In the genomic region with DNA sequence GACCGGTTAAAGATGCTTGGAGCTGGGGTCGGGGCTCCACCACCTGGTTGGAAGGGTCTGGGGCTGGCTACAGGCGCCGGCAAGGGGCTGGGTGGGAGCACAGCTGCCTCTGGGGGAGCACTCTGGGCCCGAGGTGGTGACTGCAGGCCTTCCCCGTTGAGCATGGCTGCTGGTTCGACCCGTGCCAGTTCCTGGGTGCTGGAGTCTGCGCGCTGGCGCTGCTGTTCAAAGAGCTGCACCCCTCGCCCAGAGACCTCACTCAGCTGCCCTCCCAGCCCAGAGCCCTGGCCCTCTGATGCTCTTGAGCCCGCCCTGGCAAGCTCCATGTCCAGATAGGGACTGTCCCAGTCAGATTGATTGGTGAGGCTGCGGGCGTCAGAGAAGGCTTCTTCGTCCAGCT, we compare ENCODE assay signal across 8 cellular contexts. TPM values are rescaled to one million over a fixed set of nuclear protein-coding genes. Genes with fewer than 3 reads are reported as not detected.
A peak's percentile ranks its signal among the peaks of the same experiment; 100 is the strongest.
DNase-seq lines count a peak whose midpoint lies in the region; ATAC-seq and TF ChIP-seq lines count a peak whose summit lies in the region.

No MANE protein-coding gene starts in this region.

- H3K9ac ChIP-seq in Loucy (ENCODE audit: low read depth, low read length, poor library complexity, severe bottlenecking) (peak overlapping the region; percentile 74), duodenal mucosa (ENCODE audit: low read depth in 1 of 2, low read length in 2 of 2) (peak overlapping the region in 1 of 2 donors; percentile 58)

- no peak for DNase-seq in lower lobe of right lung
- DNase-seq in substantia nigra (lab: John Stamatoyannopoulos, UW), result peak in 19 of 49 donors; percentile 5 to 64 (median 21)
- DNase-seq in AG08395 (ENCODE audit: low spot score), result no peak
- DNase-seq in SKM-1 (lab: John Stamatoyannopoulos, UW; ENCODE audit: unreplicated experiment), result no peak
- no peak for DNase-seq in activated naive CD4-positive, alpha-beta T cell treated with anti-CD3 and anti-CD28 coated beads, Interleukin-2, amount 10 ng/mL, durations not matched to agents 7 days and 5 days

- no peak overlapping the region for H3K27ac Mint-ChIP-seq in activated naive CD4-positive, alpha-beta T cell treated with anti-CD3 and anti-CD28 coated beads, Interleukin-2, amount 10 ng/mL, durations not matched to agents 7 days and 5 days

- intact Hi-C loops in lower lobe of right lung (cut with DNase I), result no loop called here

- no peaks in the 10 kb centered on the region for H3K9me3 Mint-ChIP-seq in activated naive CD4-positive, alpha-beta T cell treated with anti-CD3 and anti-CD28 coated beads, Interleukin-2, amount 10 ng/mL, durations not matched to agents 7 days and 5 days

- ATAC-seq in lower lobe of right lung, result peak in 1 of 2 donors; percentile 9
- no peak for ATAC-seq in HG03097 (IDR thresholded peaks at IDR 0.05; ENCODE audit: low FRiP score, unreplicated experiment)

- H3F3A ChIP-seq in Loucy (ENCODE audit: low read depth), result no peaks in the 10 kb centered on the region

- no peak overlapping the region for H3K4me3 Mint-ChIP-seq in activated naive CD4-positive, alpha-beta T cell treated with anti-CD3 and anti-CD28 coated beads, Interleukin-2, amount 10 ng/mL, durations not matched to agents 7 days and 5 days

- H3K79me2 ChIP-seq in Loucy (ENCODE audit: insufficient read depth, low read length), result no peaks in the 10 kb centered on the region; the same call in 1 of the 2 replicates

- H3K36me3 ChIP-seq in Loucy (ENCODE audit: insufficient read depth, low read length), result no peaks in the 10 kb centered on the region
- no peaks in the 10 kb centered on the region for H3K36me3 ChIP-seq in duodenal mucosa (ENCODE audit: control insufficient read depth in 1 of 2, insufficient read depth in 2 of 2, low read length in 2 of 2)
- no peaks in the 10 kb centered on the region for H3K36me3 ChIP-seq in lower lobe of right lung

- no peaks in the 10 kb centered on the region for H4K20me1 ChIP-seq in Loucy (ENCODE audit: insufficient read depth, low read length, poor library complexity, severe bottlenecking)

- no peaks in the 10 kb centered on the region for H3K9me3 ChIP-seq in Loucy (ENCODE audit: insufficient read depth, low read depth, low read length)
- H3K9me3 ChIP-seq in duodenal mucosa (ENCODE audit: control insufficient read depth in 1 of 2, low read length in 2 of 2), result no peaks in the 10 kb centered on the region
- no peaks in the 10 kb centered on the region for H3K9me3 ChIP-seq in lower lobe of right lung

- H3K27ac ChIP-seq in duodenal mucosa (ENCODE audit: low read depth, low read length) (no peak overlapping the region), lower lobe of right lung (peak overlapping the region; percentile 60), substantia nigra (ENCODE audit: low read depth, low read length, poor library complexity, severe bottlenecking) (peak overlapping the region; percentile 59)

- CTCF ChIA-PET in activated naive CD4-positive, alpha-beta T cell treated with anti-CD3 and anti-CD28 coated beads, Interleukin-2, amount 10 ng/mL, durations not matched to agents 7 days and 5 days (lab: Charles Lee), result interaction anchor here (10.1 kb wide), 1 partner anchor 118 kb away, joined by 134 read pairs; no protein-coding TSS in a partner anchor

- H3K9me2 ChIP-seq in Loucy (replicated peaks; ENCODE audit: low read depth, low read length), result no peaks in the 10 kb centered on the region

- H3K27me3 ChIP-seq in Loucy (ENCODE audit: insufficient read depth, low read length, poor library complexity, severe bottlenecking) (no peaks in the 10 kb centered on the region), duodenal mucosa (ENCODE audit: control insufficient read depth in 1 of 2, insufficient read depth in 2 of 2, low read length in 2 of 2) (no peaks in the 10 kb centered on the region), lower lobe of right lung (ENCODE audit: low read depth) (no peaks in the 10 kb centered on the region)

- H2AFZ ChIP-seq in Loucy (ENCODE audit: low read length), result peak overlapping the region; percentile 88; the same call in 1 of the 2 replicates

- no peaks in the 10 kb centered on the region for H3K36me3 Mint-ChIP-seq in activated naive CD4-positive, alpha-beta T cell treated with anti-CD3 and anti-CD28 coated beads, Interleukin-2, amount 10 ng/mL, durations not matched to agents 7 days and 5 days

- peaks cover 13% of the 10 kb centered on the region for H3K4me1 Mint-ChIP-seq in activated naive CD4-positive, alpha-beta T cell treated with anti-CD3 and anti-CD28 coated beads, Interleukin-2, amount 10 ng/mL, durations not matched to agents 7 days and 5 days

- H3K4me3 ChIP-seq in Loucy (ENCODE audit: low read length, poor library complexity, severe bottlenecking) (peak overlapping the region; percentile 84), duodenal mucosa (ENCODE audit: low read depth in 1 of 2, low read length in 2 of 2) (peak overlapping the region; percentile 74 to 83), lower lobe of right lung (peak overlapping the region; percentile 69)

- H3K4me1 ChIP-seq in Loucy (ENCODE audit: insufficient read depth, low read length, poor library complexity, severe bottlenecking) (peaks cover 17% of the 10 kb centered on the region), duodenal mucosa (ENCODE audit: control insufficient read depth in 1 of 2, insufficient read depth in 2 of 2, low read length in 2 of 2) (peaks cover 5 to 7% of the 10 kb centered on the region in 2 donors), lower lobe of right lung (peaks cover 27% of the 10 kb centered on the region)

- peaks cover 52% of the 10 kb centered on the region for H3K27me3 Mint-ChIP-seq in activated naive CD4-positive, alpha-beta T cell treated with anti-CD3 and anti-CD28 coated beads, Interleukin-2, amount 10 ng/mL, durations not matched to agents 7 days and 5 days

- peak overlapping the region; percentile 84 for H3K4me2 ChIP-seq in Loucy (ENCODE audit: low read depth, low read length, poor library complexity, severe bottlenecking)

- TF ChIP-seq CTCF in Loucy (conservative IDR thresholded peaks at IDR 0.05; ENCODE audit: low read length) (0 out of 2 replicates have a peak, but pooled peaks have one; percentile 2), lower lobe of right lung (IDR thresholded peaks at IDR 0.05) (no peak)

RNA-seq across cellular contexts. Expression of a gene that starts 7.0 kb away (rescaled TPM):
- total RNA-seq in lower lobe of right lung, result 2.9 TPM

RNA-seq across cellular contexts. Expression of a gene that starts 7.6 kb away (rescaled TPM):
- 0.32 TPM for total RNA-seq in lower lobe of right lung

RNA-seq across cellular contexts. Expression of a gene that starts 49.7 kb away (rescaled TPM):
- total RNA-seq in lower lobe of right lung, result 9.1 TPM

RNA-seq across cellular contexts. Expression of a gene that starts 57.1 kb away (rescaled TPM):
- total RNA-seq in lower lobe of right lung, result 97.4 TPM
